ENCODE assay signal across 1 cellular context in the genomic region with DNA sequence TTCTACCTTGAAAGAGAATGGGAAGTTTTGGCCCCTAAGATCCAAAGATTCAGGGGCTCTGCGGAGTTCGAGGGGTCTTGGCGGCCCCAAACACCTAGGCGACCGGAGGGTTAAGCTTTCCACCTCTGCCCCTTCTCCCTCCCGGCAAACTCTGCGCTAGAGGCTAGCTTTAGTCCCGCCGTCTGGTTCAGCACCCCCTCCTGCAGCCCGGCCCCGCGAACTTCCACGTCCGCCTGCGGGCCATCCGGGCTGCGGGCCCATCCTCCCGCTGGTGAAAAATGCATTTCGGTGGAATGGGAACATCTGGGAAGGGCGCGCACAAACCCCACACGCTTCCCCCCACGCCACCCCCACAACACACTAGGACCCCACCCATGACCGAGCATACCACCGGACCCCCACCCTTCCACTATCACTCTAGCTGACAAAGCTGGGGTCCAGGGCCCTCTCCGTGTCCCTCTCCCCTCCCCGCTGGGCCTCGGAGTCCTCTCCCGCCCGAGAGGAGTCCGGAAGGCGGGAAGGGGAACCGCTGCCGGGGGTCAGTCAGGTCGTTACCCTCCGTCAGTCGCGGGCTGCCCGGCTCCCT.
TF ChIP-seq lines count a peak whose summit lies in the region.

No MANE protein-coding gene starts in this region.

TF ChIP-seq in HEK293, 187 proteins besides CTCF, POLR2A, EP300 and RAD21 (continued from another document and continues in another):
- TF ChIP-seq ZNF146 (tag by site-specific recombination; IDR thresholded peaks at IDR 0.05) (no peak), ZNF830 (tag by site-specific recombination; IDR thresholded peaks at IDR 0.05; ENCODE audit: low read depth) (no peak), ZNF416 (tag by site-specific recombination; IDR thresholded peaks at IDR 0.05) (no peak), ZNF174 (tag by site-specific recombination; IDR thresholded peaks at IDR 0.05) (no peak), ZNF248 (tag by site-specific recombination; IDR thresholded peaks at IDR 0.05) (no peak), TCF7L2 (IDR thresholded peaks at IDR 0.05; ENCODE audit: borderline replicate concordance, low read depth, low read length) (no peak), ZFP69B (tag by site-specific recombination; IDR thresholded peaks at IDR 0.05) (no peak), ZBTB17 (tag by site-specific recombination; IDR thresholded peaks at IDR 0.05) (no peak), ZNF140 (tag by site-specific recombination; IDR thresholded peaks at IDR 0.05) (no peak), ZNF184 (tag by site-specific recombination; IDR thresholded peaks at IDR 0.05) (no peak), ZFP3 (tag by site-specific recombination; IDR thresholded peaks at IDR 0.05; ENCODE audit: low read depth) (no peak), ZBTB10 (tag by site-specific recombination; IDR thresholded peaks at IDR 0.05) (0 out of 2 replicates have a peak, but pooled peaks have one; percentile 32), ZNF530 (tag by site-specific recombination; IDR thresholded peaks at IDR 0.05; ENCODE audit: low read depth) (no peak), ZNF138 (tag by site-specific recombination; IDR thresholded peaks at IDR 0.05; ENCODE audit: borderline replicate concordance) (no peak), ZNF23 (tag by site-specific recombination; IDR thresholded peaks at IDR 0.05; ENCODE audit: borderline replicate concordance) (no peak), YY1 (tag by site-specific recombination; IDR thresholded peaks at IDR 0.05) (no peak), ZNF558 (tag by site-specific recombination; IDR thresholded peaks at IDR 0.05) (no peak), ZNF837 (tag by site-specific recombination; IDR thresholded peaks at IDR 0.05) (no peak), ZNF2 (tag by site-specific recombination; IDR thresholded peaks at IDR 0.05) (no peak), ZNF324 (tag by site-specific recombination; IDR thresholded peaks at IDR 0.05) (no peak), ZNF624 (tag by site-specific recombination; IDR thresholded peaks at IDR 0.05) (no peak), IKZF3 (tag by site-specific recombination; IDR thresholded peaks at IDR 0.05) (no peak), EGR2 (tag by site-specific recombination; IDR thresholded peaks at IDR 0.05; ENCODE audit: low read depth) (no peak; the same call in 1 of the 2 replicates), SCRT1 (tag by site-specific recombination; IDR thresholded peaks at IDR 0.05; ENCODE audit: borderline replicate concordance) (no peak), ZBTB44 (tag by site-specific recombination; IDR thresholded peaks at IDR 0.05) (no peak), ZNF157 (tag by site-specific recombination; IDR thresholded peaks at IDR 0.05) (no peak), GLI2 (tag by site-specific recombination; IDR thresholded peaks at IDR 0.05; ENCODE audit: borderline replicate concordance, low read depth) (no peak), ZNF18 (tag by site-specific recombination; IDR thresholded peaks at IDR 0.05) (no peak), ZNF214 (tag by site-specific recombination; IDR thresholded peaks at IDR 0.05; ENCODE audit: borderline replicate concordance) (no peak), GLIS2 (tag by site-specific recombination; IDR thresholded peaks at IDR 0.05) (peak; percentile 91)
- TF ChIP-seq, protein P1, sequence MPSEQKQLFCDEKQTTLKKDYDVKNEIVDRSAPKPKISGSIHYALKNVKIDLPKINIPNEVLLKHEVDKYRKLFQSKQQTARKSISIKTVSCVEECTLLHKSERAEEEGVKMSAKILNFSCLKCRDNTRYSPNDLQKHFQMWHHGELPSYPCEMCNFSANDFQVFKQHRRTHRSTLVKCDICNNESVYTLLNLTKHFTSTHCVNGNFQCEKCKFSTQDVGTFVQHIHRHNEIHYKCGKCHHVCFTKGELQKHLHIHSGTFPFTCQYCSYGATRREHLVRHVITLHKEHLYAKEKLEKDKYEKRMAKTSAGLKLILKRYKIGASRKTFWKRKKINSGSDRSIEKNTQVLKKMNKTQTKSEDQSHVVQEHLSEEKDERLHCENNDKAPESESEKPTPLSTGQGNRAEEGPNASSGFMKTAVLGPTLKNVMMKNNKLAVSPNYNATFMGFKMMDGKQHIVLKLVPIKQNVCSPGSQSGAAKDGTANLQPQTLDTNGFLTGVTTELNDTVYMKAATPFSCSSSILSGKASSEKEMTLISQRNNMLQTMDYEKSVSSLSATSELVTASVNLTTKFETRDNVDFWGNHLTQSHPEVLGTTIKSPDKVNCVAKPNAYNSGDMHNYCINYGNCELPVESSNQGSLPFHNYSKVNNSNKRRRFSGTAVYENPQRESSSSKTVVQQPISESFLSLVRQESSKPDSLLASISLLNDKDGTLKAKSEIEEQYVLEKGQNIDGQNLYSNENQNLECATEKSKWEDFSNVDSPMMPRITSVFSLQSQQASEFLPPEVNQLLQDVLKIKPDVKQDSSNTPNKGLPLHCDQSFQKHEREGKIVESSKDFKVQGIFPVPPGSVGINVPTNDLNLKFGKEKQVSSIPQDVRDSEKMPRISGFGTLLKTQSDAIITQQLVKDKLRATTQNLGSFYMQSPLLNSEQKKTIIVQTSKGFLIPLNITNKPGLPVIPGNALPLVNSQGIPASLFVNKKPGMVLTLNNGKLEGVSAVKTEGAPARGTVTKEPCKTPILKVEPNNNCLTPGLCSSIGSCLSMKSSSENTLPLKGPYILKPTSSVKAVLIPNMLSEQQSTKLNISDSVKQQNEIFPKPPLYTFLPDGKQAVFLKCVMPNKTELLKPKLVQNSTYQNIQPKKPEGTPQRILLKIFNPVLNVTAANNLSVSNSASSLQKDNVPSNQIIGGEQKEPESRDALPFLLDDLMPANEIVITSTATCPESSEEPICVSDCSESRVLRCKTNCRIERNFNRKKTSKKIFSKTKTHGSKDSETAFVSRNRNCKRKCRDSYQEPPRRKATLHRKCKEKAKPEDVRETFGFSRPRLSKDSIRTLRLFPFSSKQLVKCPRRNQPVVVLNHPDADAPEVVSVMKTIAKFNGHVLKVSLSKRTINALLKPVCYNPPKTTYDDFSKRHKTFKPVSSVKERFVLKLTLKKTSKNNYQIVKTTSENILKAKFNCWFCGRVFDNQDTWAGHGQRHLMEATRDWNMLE (tag by site-specific recombination; conservative IDR thresholded peaks at IDR 0.05; ENCODE audit: low read depth) = no peak
- TF ChIP-seq, protein P2, sequence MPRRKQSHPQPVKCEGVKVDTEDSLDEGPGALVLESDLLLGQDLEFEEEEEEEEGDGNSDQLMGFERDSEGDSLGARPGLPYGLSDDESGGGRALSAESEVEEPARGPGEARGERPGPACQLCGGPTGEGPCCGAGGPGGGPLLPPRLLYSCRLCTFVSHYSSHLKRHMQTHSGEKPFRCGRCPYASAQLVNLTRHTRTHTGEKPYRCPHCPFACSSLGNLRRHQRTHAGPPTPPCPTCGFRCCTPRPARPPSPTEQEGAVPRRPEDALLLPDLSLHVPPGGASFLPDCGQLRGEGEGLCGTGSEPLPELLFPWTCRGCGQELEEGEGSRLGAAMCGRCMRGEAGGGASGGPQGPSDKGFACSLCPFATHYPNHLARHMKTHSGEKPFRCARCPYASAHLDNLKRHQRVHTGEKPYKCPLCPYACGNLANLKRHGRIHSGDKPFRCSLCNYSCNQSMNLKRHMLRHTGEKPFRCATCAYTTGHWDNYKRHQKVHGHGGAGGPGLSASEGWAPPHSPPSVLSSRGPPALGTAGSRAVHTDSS (tag by site-specific recombination; IDR thresholded peaks at IDR 0.05) = no peak
- TF ChIP-seq, protein P3, sequence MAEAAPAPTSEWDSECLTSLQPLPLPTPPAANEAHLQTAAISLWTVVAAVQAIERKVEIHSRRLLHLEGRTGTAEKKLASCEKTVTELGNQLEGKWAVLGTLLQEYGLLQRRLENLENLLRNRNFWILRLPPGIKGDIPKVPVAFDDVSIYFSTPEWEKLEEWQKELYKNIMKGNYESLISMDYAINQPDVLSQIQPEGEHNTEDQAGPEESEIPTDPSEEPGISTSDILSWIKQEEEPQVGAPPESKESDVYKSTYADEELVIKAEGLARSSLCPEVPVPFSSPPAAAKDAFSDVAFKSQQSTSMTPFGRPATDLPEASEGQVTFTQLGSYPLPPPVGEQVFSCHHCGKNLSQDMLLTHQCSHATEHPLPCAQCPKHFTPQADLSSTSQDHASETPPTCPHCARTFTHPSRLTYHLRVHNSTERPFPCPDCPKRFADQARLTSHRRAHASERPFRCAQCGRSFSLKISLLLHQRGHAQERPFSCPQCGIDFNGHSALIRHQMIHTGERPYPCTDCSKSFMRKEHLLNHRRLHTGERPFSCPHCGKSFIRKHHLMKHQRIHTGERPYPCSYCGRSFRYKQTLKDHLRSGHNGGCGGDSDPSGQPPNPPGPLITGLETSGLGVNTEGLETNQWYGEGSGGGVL (tag by site-specific recombination; IDR thresholded peaks at IDR 0.05) = peak; percentile 36
- TF ChIP-seq, protein P4, sequence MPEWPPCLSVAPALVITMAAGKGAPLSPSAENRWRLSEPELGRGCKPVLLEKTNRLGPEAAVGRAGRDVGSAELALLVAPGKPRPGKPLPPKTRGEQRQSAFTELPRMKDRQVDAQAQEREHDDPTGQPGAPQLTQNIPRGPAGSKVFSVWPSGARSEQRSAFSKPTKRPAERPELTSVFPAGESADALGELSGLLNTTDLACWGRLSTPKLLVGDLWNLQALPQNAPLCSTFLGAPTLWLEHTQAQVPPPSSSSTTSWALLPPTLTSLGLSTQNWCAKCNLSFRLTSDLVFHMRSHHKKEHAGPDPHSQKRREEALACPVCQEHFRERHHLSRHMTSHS (tag by site-specific recombination; IDR thresholded peaks at IDR 0.05) = no peak
- TF ChIP-seq, protein P5, sequence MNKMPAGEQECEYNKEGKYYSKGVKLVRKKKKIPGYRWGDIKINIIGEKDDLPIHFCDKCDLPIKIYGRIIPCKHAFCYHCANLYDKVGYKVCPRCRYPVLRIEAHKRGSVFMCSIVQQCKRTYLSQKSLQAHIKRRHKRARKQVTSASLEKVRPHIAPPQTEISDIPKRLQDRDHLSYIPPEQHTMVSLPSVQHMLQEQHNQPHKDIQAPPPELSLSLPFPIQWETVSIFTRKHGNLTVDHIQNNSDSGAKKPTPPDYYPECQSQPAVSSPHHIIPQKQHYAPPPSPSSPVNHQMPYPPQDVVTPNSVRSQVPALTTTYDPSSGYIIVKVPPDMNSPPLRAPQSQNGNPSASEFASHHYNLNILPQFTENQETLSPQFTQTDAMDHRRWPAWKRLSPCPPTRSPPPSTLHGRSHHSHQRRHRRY (tag by site-specific recombination; IDR thresholded peaks at IDR 0.05) = no peak
- TF ChIP-seq, protein P6, sequence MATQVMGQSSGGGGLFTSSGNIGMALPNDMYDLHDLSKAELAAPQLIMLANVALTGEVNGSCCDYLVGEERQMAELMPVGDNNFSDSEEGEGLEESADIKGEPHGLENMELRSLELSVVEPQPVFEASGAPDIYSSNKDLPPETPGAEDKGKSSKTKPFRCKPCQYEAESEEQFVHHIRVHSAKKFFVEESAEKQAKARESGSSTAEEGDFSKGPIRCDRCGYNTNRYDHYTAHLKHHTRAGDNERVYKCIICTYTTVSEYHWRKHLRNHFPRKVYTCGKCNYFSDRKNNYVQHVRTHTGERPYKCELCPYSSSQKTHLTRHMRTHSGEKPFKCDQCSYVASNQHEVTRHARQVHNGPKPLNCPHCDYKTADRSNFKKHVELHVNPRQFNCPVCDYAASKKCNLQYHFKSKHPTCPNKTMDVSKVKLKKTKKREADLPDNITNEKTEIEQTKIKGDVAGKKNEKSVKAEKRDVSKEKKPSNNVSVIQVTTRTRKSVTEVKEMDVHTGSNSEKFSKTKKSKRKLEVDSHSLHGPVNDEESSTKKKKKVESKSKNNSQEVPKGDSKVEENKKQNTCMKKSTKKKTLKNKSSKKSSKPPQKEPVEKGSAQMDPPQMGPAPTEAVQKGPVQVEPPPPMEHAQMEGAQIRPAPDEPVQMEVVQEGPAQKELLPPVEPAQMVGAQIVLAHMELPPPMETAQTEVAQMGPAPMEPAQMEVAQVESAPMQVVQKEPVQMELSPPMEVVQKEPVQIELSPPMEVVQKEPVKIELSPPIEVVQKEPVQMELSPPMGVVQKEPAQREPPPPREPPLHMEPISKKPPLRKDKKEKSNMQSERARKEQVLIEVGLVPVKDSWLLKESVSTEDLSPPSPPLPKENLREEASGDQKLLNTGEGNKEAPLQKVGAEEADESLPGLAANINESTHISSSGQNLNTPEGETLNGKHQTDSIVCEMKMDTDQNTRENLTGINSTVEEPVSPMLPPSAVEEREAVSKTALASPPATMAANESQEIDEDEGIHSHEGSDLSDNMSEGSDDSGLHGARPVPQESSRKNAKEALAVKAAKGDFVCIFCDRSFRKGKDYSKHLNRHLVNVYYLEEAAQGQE (tag by site-specific recombination; IDR thresholded peaks at IDR 0.05) = no peak
